Comparison of ENCODE assay signal across 1 cellular context in the genomic region with DNA sequence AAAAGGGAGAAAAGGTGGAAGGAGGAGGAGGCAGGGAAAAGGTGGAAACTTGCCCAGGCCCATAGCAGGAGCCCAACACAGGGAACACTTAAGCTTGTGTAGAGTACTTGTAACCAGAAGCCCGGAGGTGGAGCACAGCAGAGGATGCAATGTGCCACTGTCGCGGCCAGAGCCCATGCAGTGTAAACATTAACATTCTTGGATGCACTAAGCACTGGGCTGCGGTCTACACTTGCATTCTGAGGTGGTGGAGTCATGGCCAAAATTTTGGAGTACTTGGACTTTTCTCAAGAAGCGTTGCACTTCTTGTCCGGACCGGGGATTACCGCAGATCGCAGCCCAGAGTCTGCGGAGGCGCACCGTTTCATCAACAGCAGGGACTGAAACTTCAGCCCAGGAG.
TF ChIP-seq lines count a peak whose summit lies in the region.

No MANE protein-coding gene starts in this region.

TF ChIP-seq in WTC11, 78 proteins besides CTCF, POLR2A, EP300 and RAD21 (continued from another document):
- TF ChIP-seq, protein P1, sequence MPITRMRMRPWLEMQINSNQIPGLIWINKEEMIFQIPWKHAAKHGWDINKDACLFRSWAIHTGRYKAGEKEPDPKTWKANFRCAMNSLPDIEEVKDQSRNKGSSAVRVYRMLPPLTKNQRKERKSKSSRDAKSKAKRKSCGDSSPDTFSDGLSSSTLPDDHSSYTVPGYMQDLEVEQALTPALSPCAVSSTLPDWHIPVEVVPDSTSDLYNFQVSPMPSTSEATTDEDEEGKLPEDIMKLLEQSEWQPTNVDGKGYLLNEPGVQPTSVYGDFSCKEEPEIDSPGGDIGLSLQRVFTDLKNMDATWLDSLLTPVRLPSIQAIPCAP (CRISPR knock-in tag; IDR thresholded peaks at IDR 0.05), result no peak
TF ChIP-seq in WTC11: peak in this region for 0.
